8 cellular contexts compared by ENCODE assay signal in the genomic region with DNA sequence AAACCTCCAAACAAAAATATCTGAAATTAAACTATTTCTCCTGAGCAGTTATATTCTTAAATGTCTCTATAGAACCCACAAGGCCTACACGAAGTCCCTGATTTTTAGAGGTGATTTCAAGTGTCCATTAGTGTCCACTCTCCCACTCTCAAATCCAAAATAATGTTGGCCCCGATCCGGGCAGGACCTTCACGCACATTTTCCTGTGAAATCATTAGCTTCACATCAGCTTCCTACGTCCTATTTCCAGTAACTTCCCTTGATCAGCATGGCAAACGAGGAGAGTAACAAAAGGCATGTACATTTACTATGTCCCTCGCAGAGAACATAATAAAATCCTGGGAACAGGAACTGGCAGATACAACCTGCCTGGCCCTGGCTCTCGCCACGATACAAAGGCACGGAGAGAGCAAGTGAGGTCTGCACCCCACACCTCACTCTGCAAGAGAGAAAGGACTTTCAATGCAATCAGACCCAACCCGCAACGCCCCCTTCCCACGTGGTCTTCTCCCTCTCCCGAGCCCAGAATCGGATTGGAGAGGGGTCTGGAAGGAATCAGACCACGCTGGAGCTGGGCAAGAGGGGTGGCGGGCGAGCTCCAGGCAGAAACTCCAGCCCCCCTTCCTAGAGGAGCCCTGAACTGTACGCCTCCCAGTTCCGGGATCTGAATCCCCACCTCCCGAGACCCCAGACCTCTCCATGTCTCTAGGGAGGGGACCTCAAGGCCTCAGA. TPM values are rescaled to one million over a fixed set of nuclear protein-coding genes. Genes with fewer than 3 reads are reported as not detected.
DNase-seq lines count a peak whose midpoint lies in the region; ATAC-seq and TF ChIP-seq lines count a peak whose summit lies in the region.

No MANE protein-coding gene starts in this region.

- peak overlapping the region; percentile 99 for H3K4me3 ChIP-seq in GM12865 (ENCODE audit: low read depth, low read length)
- H3K4me3 ChIP-seq in fibroblast of the aortic adventitia (ENCODE audit: low read depth, low read length) = peak overlapping the region; percentile 87

- H3K9me3 Mint-ChIP-seq in activated T-cell treated with anti-CD3 and anti-CD28 coated beads, Interleukin-2, amount 50 U/mL, for 72 hours = no peaks in the 10 kb centered on the region
- no peaks in the 10 kb centered on the region for H3K9me3 Mint-ChIP-seq in natural killer cell

- no peaks in the 10 kb centered on the region for H3K27me3 Mint-ChIP-seq in activated T-cell treated with anti-CD3 and anti-CD28 coated beads, Interleukin-2, amount 50 U/mL, for 72 hours (ENCODE audit: low read depth)
- no peaks in the 10 kb centered on the region for H3K27me3 Mint-ChIP-seq in natural killer cell (ENCODE audit: low read depth in 2 of 2)

- H3K4me3 Mint-ChIP-seq in activated T-cell treated with anti-CD3 and anti-CD28 coated beads, Interleukin-2, amount 50 U/mL, for 72 hours = peak overlapping the region; percentile 96 to 99
- H3K4me3 Mint-ChIP-seq in natural killer cell = peak overlapping the region; percentile 83

- H3K4me1 Mint-ChIP-seq in activated T-cell treated with anti-CD3 and anti-CD28 coated beads, Interleukin-2, amount 50 U/mL, for 72 hours (ENCODE audit: low read depth) = peaks cover 32% of the 10 kb centered on the region
- peaks cover 19% of the 10 kb centered on the region in 2 donors for H3K4me1 Mint-ChIP-seq in natural killer cell

- peak; percentile 59 for DNase-seq in GM12865 (ENCODE audit: low read depth)
- peak; percentile 64 for DNase-seq in NCI-H774 (lab: John Stamatoyannopoulos, UW)
- peak; percentile 45 to 50 for DNase-seq in activated T-cell treated with anti-CD3 and anti-CD28 coated beads, Interleukin-2, amount 50 U/mL, for 72 hours
- peak; percentile 44 for DNase-seq in fibroblast of the aortic adventitia (ENCODE audit: low read depth)
- DNase-seq in natural killer cell = no peak
- DNase-seq in substantia nigra (lab: John Stamatoyannopoulos, UW) = peak in 43 of 49 donors; percentile 18 to 74 (median 53)

- peaks cover 0 to 5% of the 10 kb centered on the region in 2 donors for H3K36me3 Mint-ChIP-seq in activated T-cell treated with anti-CD3 and anti-CD28 coated beads, Interleukin-2, amount 50 U/mL, for 72 hours (ENCODE audit: insufficient read depth in 2 of 2)
- no peaks in the 10 kb centered on the region for H3K36me3 Mint-ChIP-seq in natural killer cell

- TF ChIP-seq CTCF in 22Rv1 (IDR thresholded peaks at IDR 0.05) (no peak), GM12865 (IDR thresholded peaks at IDR 0.05; ENCODE audit: insufficient read depth, low read depth, low read length, missing control alignments) (no peak), fibroblast of the aortic adventitia (IDR thresholded peaks at IDR 0.05; ENCODE audit: insufficient read depth, low read length) (no peak), natural killer cell (IDR thresholded peaks at IDR 0.05) (no peak)

- intact Hi-C loops in natural killer cell (cut with micrococcal nuclease) = no loop called here

- H3K27ac Mint-ChIP-seq in activated T-cell treated with anti-CD3 and anti-CD28 coated beads, Interleukin-2, amount 50 U/mL, for 72 hours = peak overlapping the region; percentile 45
- peak overlapping the region; percentile 81 to 85 for H3K27ac Mint-ChIP-seq in natural killer cell

- ATAC-seq in HG03342 (IDR thresholded peaks at IDR 0.05; ENCODE audit: unreplicated experiment) (peak; percentile 20), natural killer cell (no peak)
- ATAC-seq in activated T-cell treated with anti-CD3 and anti-CD28 coated beads, Interleukin-2, amount 50 U/mL, for 72 hours (replicated peaks in 1 of 2) = peak; percentile 4 to 8

- H3K27ac ChIP-seq in 22Rv1 (peak overlapping the region; percentile 91), substantia nigra (ENCODE audit: low read depth, low read length, poor library complexity, severe bottlenecking) (peak overlapping the region; percentile 90)

RNA-seq across cellular contexts. Expression of gene C17orf78, which starts 17.5 kb away (rescaled TPM):
- total RNA-seq in activated T-cell treated with anti-CD3 and anti-CD28 coated beads, Interleukin-2, amount 50 U/mL, for 72 hours = not detected
- total RNA-seq in fibroblast of the aortic adventitia (ENCODE audit: low replicate concordance) (not detected in 2 replicates), natural killer cell (not detected)

RNA-seq across cellular contexts. Expression of gene ACACA, which starts 48.4 kb away (rescaled TPM):
- 10 to 100 TPM; 53.2 to 53.3 TPM for total RNA-seq in activated T-cell treated with anti-CD3 and anti-CD28 coated beads, Interleukin-2, amount 50 U/mL, for 72 hours
- total RNA-seq in fibroblast of the aortic adventitia (ENCODE audit: low replicate concordance) = 67.4 and 72.7 TPM in 2 replicates
- 10 to 100 TPM; 22.9 to 23.9 (median 23.6) TPM for total RNA-seq in natural killer cell

RNA-seq across cellular contexts. Expression of gene TADA2A, which starts 48.4 kb away (rescaled TPM):
- total RNA-seq in activated T-cell treated with anti-CD3 and anti-CD28 coated beads, Interleukin-2, amount 50 U/mL, for 72 hours = 10 to 100 TPM; 39.4 to 42.3 TPM
- total RNA-seq in fibroblast of the aortic adventitia (ENCODE audit: low replicate concordance) (16.3 and 21.3 TPM in 2 replicates), natural killer cell (10 to 100 TPM; 14.8 to 28.1 (median 26.7) TPM)

Comparison
In these comparisons a context has a peak if more than half of its experiments do, and no peak if none do; other contexts are left out.
1. ATAC-seq: peak in HG03342 (single experiment) and activated T-cell treated with anti-CD3 and anti-CD28 coated beads, Interleukin-2, amount 50 U/mL, for 72 hours (2 of 2); none in natural killer cell (0 of 3).